In genomic region chr15:66472176-66472999, GRCh38 we compare ENCODE assay signal across 8 cellular contexts. TPM values are rescaled to one million over a fixed set of nuclear protein-coding genes. Genes with fewer than 3 reads are reported as not detected.
DNase-seq lines count a peak whose midpoint lies in the region; ATAC-seq, FAIRE-seq and TF ChIP-seq lines count a peak whose summit lies in the region.

No MANE protein-coding gene starts in this region.

- intact Hi-C loops in natural killer cell (cut with micrococcal nuclease) = loop anchor here (1.0 to 5.0 kb wide), 3 partner anchors 25 to 86 kb away; partner anchors contain the start of genes MAP2K1 and SNAPC5

- no peaks in the 10 kb centered on the region for H3K9me3 ChIP-seq in CD4-positive, CD25-positive, alpha-beta regulatory T cell (ENCODE audit: control insufficient read depth in 2 of 2, low read length in 2 of 2)

- H3K4me3 ChIP-seq in CD4-positive, CD25-positive, alpha-beta regulatory T cell (ENCODE audit: low read depth, low read length) = peak overlapping the region; percentile 67

- H3K27ac Mint-ChIP-seq in CD4-positive, CD25-positive, alpha-beta regulatory T cell = peak overlapping the region; percentile 89 to 99 (median 90)
- H3K27ac Mint-ChIP-seq in natural killer cell = peak overlapping the region; percentile 87 to 88

- TF ChIP-seq CTCF in GM20000 (IDR thresholded peaks at IDR 0.05; ENCODE audit: extremely low read depth, missing control alignments) (no peak), natural killer cell (IDR thresholded peaks at IDR 0.05) (no peak), omental fat pad (IDR thresholded peaks at IDR 0.05) (no peak), D721Med (IDR thresholded peaks at IDR 0.05; ENCODE audit: insufficient read depth, missing control alignments) (no peak)

- peaks cover 12% of the 10 kb centered on the region for H3K4me1 ChIP-seq in CD4-positive, CD25-positive, alpha-beta regulatory T cell (ENCODE audit: control insufficient read depth, insufficient read depth, low read length, poor library complexity, severe bottlenecking)

- H3K4me1 Mint-ChIP-seq in CD4-positive, CD25-positive, alpha-beta regulatory T cell = peaks cover 17 to 46% (median 37%) of the 10 kb centered on the region in 4 donors
- H3K4me1 Mint-ChIP-seq in natural killer cell = peaks cover 31 to 33% of the 10 kb centered on the region in 2 donors

- H3K27ac ChIP-seq in CD4-positive, CD25-positive, alpha-beta regulatory T cell (ENCODE audit: insufficient read depth, low read length, poor library complexity, severe bottlenecking) = peak overlapping the region; percentile 65

- H3K27me3 Mint-ChIP-seq in CD4-positive, CD25-positive, alpha-beta regulatory T cell = no peaks in the 10 kb centered on the region
- no peaks in the 10 kb centered on the region for H3K27me3 Mint-ChIP-seq in natural killer cell (ENCODE audit: low read depth in 2 of 2)

- no peaks in the 10 kb centered on the region for H3K27me3 ChIP-seq in CD4-positive, CD25-positive, alpha-beta regulatory T cell (ENCODE audit: control insufficient read depth, insufficient read depth, low read length)

- H3K4me3 Mint-ChIP-seq in CD4-positive, CD25-positive, alpha-beta regulatory T cell = peak overlapping the region; percentile 58 to 88 (median 80)
- H3K4me3 Mint-ChIP-seq in natural killer cell = peak overlapping the region; percentile 62

- peak; percentile 17 to 88 (median 78) for DNase-seq in CD4-positive, CD25-positive, alpha-beta regulatory T cell
- DNase-seq in GM20000 (ENCODE audit: low spot score) (peak; percentile 82), HK-2 (ENCODE audit: unreplicated experiment) (peak; percentile 27), natural killer cell (peak; percentile 43), omental fat pad (ENCODE audit: low spot score) (no peak), D721Med (ENCODE audit: insufficient read length, low spot score) (no peak)
- peak; percentile 38 for DNase-seq in activated naive CD4-positive, alpha-beta T cell treated with anti-CD3 and anti-CD28 coated beads, Interleukin-2, amount 50 U/mL, for 16 hours

- H3K36me3 ChIP-seq in CD4-positive, CD25-positive, alpha-beta regulatory T cell (ENCODE audit: control insufficient read depth, insufficient read depth, low read length) = no peaks in the 10 kb centered on the region

- peaks cover 4% of the 10 kb centered on the region for H3K36me3 Mint-ChIP-seq in CD4-positive, CD25-positive, alpha-beta regulatory T cell
- no peaks in the 10 kb centered on the region for H3K36me3 Mint-ChIP-seq in natural killer cell

- no peaks in the 10 kb centered on the region for H3K9me3 Mint-ChIP-seq in CD4-positive, CD25-positive, alpha-beta regulatory T cell
- H3K9me3 Mint-ChIP-seq in natural killer cell = no peaks in the 10 kb centered on the region

- no peak for FAIRE-seq in D721Med (lab: Jason Lieb, UNC)

- ATAC-seq in CD4-positive, CD25-positive, alpha-beta regulatory T cell (ENCODE audit: low read depth in 2 of 2) = peak; percentile 85 to 86
- ATAC-seq in natural killer cell (peak; percentile 91 to 96 (median 94)), omental fat pad (ENCODE audit: low FRiP score) (no peak), GM21367 (IDR thresholded peaks at IDR 0.05; ENCODE audit: unreplicated experiment) (no peak)

RNA-seq across cellular contexts. Expression of gene SNAPC5, which starts 25.2 kb away (rescaled TPM):
- total RNA-seq in CD4-positive, CD25-positive, alpha-beta regulatory T cell = 25.6 TPM
- 10 to 100 TPM; 58.5 to 80.9 (median 72.3) TPM for polyA plus RNA-seq in CD4-positive, CD25-positive, alpha-beta regulatory T cell
- total RNA-seq in natural killer cell (10 to 100 TPM; 17.2 to 25.2 (median 24.3) TPM), omental fat pad (10 to 100 TPM; 22.0 to 35.8 (median 26.4) TPM)

RNA-seq across cellular contexts. Expression of gene RPL4, which starts 32.3 kb away (rescaled TPM):
- 2,089 TPM for total RNA-seq in CD4-positive, CD25-positive, alpha-beta regulatory T cell
- polyA plus RNA-seq in CD4-positive, CD25-positive, alpha-beta regulatory T cell = 1,000 to 10,000 TPM in 2 of 4 donors, 100 to 1,000 TPM in 2; 831 to 1,327 (median 1,144) TPM
- total RNA-seq in natural killer cell (1,000 to 10,000 TPM; 1,109 to 1,293 (median 1,293) TPM), omental fat pad (1,000 to 10,000 TPM; 2,591 to 3,358 (median 3,050) TPM)

RNA-seq across cellular contexts. Expression of gene ZWILCH, which starts 32.7 kb away (rescaled TPM):
- 15.1 TPM for total RNA-seq in CD4-positive, CD25-positive, alpha-beta regulatory T cell
- 10 to 100 TPM; 10.3 to 15.7 (median 11.5) TPM for polyA plus RNA-seq in CD4-positive, CD25-positive, alpha-beta regulatory T cell
- total RNA-seq in natural killer cell = 1 to 10 TPM; 8.7 to 9.9 (median 9.7) TPM
- total RNA-seq in omental fat pad = 1 to 10 TPM; 2.5 to 4.8 (median 3.8) TPM

Comparison
In these comparisons a context has a peak if more than half of its experiments do, and no peak if none do; other contexts are left out.
1. ATAC-seq: peak in CD4-positive, CD25-positive, alpha-beta regulatory T cell (2 of 2) and natural killer cell (3 of 3); none in omental fat pad (single experiment) and GM21367 (single experiment).
2. DNase-seq: peak in CD4-positive, CD25-positive, alpha-beta regulatory T cell (3 of 3), GM20000 (single experiment), HK-2 (single experiment), activated naive CD4-positive, alpha-beta T cell treated with anti-CD3 and anti-CD28 coated beads, Interleukin-2, amount 50 U/mL, for 16 hours (single experiment) and natural killer cell (single experiment); none in omental fat pad (single experiment) and D721Med (single experiment).